In the genomic region with DNA sequence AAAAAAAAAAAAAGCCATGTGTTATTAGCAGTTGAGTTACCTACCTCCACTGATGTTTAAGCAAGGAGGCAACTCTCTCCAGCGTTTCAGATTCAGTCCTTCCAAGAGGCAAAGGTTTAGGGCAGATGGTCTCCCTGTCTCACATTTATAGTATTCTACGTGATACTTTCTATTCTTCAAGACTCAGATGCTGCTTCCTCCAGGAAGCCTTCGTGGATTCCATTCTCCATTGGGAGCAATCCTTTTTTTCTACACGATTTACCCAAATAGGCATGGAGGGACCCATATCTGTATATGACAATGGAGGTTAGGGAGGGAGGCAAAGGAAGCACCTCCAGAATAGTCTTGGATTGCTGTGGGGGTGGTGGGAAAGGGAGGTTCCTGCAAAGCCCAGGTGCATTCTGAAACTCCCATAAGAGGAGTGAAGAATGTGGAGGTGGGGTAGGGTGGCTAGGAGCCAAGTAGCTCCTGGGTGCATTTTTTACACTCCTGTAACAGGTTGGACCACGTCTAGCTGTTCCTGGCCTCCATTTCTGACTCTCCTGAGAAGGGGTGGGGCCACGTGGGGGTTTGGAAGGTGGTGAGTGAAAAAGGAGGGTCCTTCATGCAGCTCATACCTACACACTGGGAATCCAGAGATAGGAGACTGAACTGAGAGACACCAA, we compare ENCODE assay signal across 34 cellular contexts. TPM values are rescaled to one million over a fixed set of nuclear protein-coding genes. Genes with fewer than 3 reads are reported as not detected.
"Had no signal": no experiment of that assay in that cellular context is flagged by ENCODE, and none has a peak within 500 bp of the region (broad histone marks: within the 10 kb centered on the region; RNA-seq: fewer than 3 reads in every experiment).

No MANE protein-coding gene starts in this region.

- FAIRE-seq: astrocyte, endometrium, endothelial cell of umbilical vein had no signal

- H3K27ac ChIP-seq: brain microvascular endothelial cell, colonic mucosa, epithelial cell of prostate, esophagus squamous epithelium, gastroesophageal sphincter, WERI-Rb-1 had no signal

- H3K4me1 Mint-ChIP-seq: activated T-helper 17 cell treated with anti-CD3 and anti-CD28 coated beads, Interleukin-2, amount 50 U/mL, for 72 hours had no signal

- H3K4me3 ChIP-seq: colonic mucosa, esophagus squamous epithelium, gastroesophageal sphincter had no signal

- H3K27ac Mint-ChIP-seq: activated B cell treated with CpG ODN at 0.5 μM for 24 hours; activated CD8-positive, alpha-beta T cell treated with anti-CD3 and anti-CD28 coated beads for 36 hours; activated naive CD8-positive, alpha-beta T cell; activated T-helper 17 cell treated with anti-CD3 and anti-CD28 coated beads, Interleukin-2, amount 50 U/mL, for 72 hours; T-helper 17 cell; T-helper 2 cell treated with Interferon-gamma antibody and Interleukin-4, amounts not matched to agents 5 μg/mL and 100 μg/mL, for 36 hours had no signal

- H3K9me3 Mint-ChIP-seq: activated B cell treated with CpG ODN at 0.5 μM for 24 hours; activated CD8-positive, alpha-beta T cell treated with anti-CD3 and anti-CD28 coated beads for 36 hours; activated T-cell treated with anti-CD3 and anti-CD28 coated beads, Interleukin-2, amount 50 U/mL, for 4 hours; activated T-helper 17 cell treated with anti-CD3 and anti-CD28 coated beads, Interleukin-2, amount 50 U/mL, for 72 hours; T-helper 2 cell treated with Interferon-gamma antibody and Interleukin-4, amounts not matched to agents 5 μg/mL and 100 μg/mL, for 36 hours had no signal

- H3K36me3 Mint-ChIP-seq: activated naive CD8-positive, alpha-beta T cell had no signal

- ATAC-seq: activated CD4-positive, CD25-positive, alpha-beta regulatory T cell treated with anti-CD3 and anti-CD28 coated beads, Interleukin-2, amount 50 U/mL, for 24 hours; activated CD8-positive, alpha-beta T cell treated with anti-CD3 and anti-CD28 coated beads for 36 hours; activated T-cell treated with anti-CD3 and anti-CD28 coated beads, Interleukin-2, amount 50 U/mL, for 4 hours; activated T-helper 17 cell treated with anti-CD3 and anti-CD28 coated beads, Interleukin-2, amount 50 U/mL, for 72 hours; gastroesophageal sphincter; T-helper 17 cell had no signal

- H3K4me1 ChIP-seq: colonic mucosa had no signal

- H3K27me3 ChIP-seq: colonic mucosa, gastroesophageal sphincter had no signal

- H3K9me3 ChIP-seq: colonic mucosa, esophagus squamous epithelium, gastroesophageal sphincter had no signal

- DNase-seq: activated B cell treated with CpG ODN at 0.5 μM for 24 hours; activated CD4-positive, alpha-beta T cell treated with anti-CD3 and anti-CD28 coated beads for 48 hours; activated CD4-positive, alpha-beta T cell treated with anti-CD3 and anti-CD28 coated beads, Interleukin-2, amount 50 U/mL, for 1 hour; activated CD4-positive, alpha-beta T cell treated with anti-CD3 and anti-CD28 coated beads, Interleukin-2, amount 50 U/mL, for 48 hours; activated CD8-positive, alpha-beta memory T cell treated with anti-CD3 and anti-CD28 coated beads for 24 hours; activated CD8-positive, alpha-beta T cell treated with anti-CD3 and anti-CD28 coated beads for 36 hours; activated effector memory CD4-positive, alpha-beta T cell treated with Interleukin-2 at 50 U/mL for 16 hours; activated gamma-delta T cell treated with Interleukin-2 at 50 U/mL for 16 hours; activated naive CD4-positive, alpha-beta T cell treated with anti-CD3 and anti-CD28 coated beads, Interleukin-2, amount 50 U/mL, for 16 hours; activated naive CD4-positive, alpha-beta T cell treated with Interleukin-2 at 50 U/mL for 16 hours; activated T-cell treated with anti-CD3 and anti-CD28 coated beads, Interleukin-2, amount 50 U/mL, for 4 hours; amniotic stem cell; anterior cingulate cortex; brain microvascular endothelial cell; caudate nucleus; cerebellar nuclear complex; colonic mucosa; effector CD8-positive, alpha-beta T cell; esophagus squamous epithelium; foreskin melanocyte; T-helper 1 cell; T-helper 17 cell; T1000; WERI-Rb-1 had no signal

- H3K4me3 Mint-ChIP-seq: activated B cell treated with CpG ODN at 0.5 μM for 24 hours; activated CD8-positive, alpha-beta T cell treated with anti-CD3 and anti-CD28 coated beads for 36 hours; activated naive CD8-positive, alpha-beta T cell; activated T-cell treated with anti-CD3 and anti-CD28 coated beads, Interleukin-2, amount 50 U/mL, for 4 hours; activated T-helper 17 cell treated with anti-CD3 and anti-CD28 coated beads, Interleukin-2, amount 50 U/mL, for 72 hours; T-helper 17 cell; T-helper 2 cell treated with Interferon-gamma antibody and Interleukin-4, amounts not matched to agents 5 μg/mL and 100 μg/mL, for 36 hours had no signal

- H3K36me3 ChIP-seq: brain microvascular endothelial cell, colonic mucosa, esophagus squamous epithelium, gastroesophageal sphincter, WERI-Rb-1 had no signal

RNA-seq across cellular contexts. Expression of gene YPEL4, which starts 16.2 kb away (rescaled TPM):
- total RNA-seq: activated B cell treated with CpG ODN at 0.5 μM for 24 hours had no signal

RNA-seq across cellular contexts. Expression of gene SERPING1, which starts 36.0 kb away (rescaled TPM):
- total RNA-seq: activated B cell treated with CpG ODN at 0.5 μM for 24 hours; activated CD8-positive, alpha-beta T cell treated with anti-CD3 and anti-CD28 coated beads for 36 hours; activated T-helper 17 cell treated with anti-CD3 and anti-CD28 coated beads, Interleukin-2, amount 50 U/mL, for 72 hours; dermis microvascular lymphatic vessel endothelial cell; endothelial cell of umbilical vein had no signal
